In genomic region chr11:70387564-70387963, GRCh38 we compare ENCODE assay signal across 31 cellular contexts. TPM values are rescaled to one million over a fixed set of nuclear protein-coding genes. Genes with fewer than 3 reads are reported as not detected.
"Had no signal": no experiment of that assay in that cellular context is flagged by ENCODE, and none has a peak within 500 bp of the region (broad histone marks: within the 10 kb centered on the region; RNA-seq: fewer than 3 reads in every experiment).

No MANE protein-coding gene starts in this region.

- H3K9me3 Mint-ChIP-seq: activated CD4-positive, alpha-beta memory T cell treated with anti-CD3 and anti-CD28 coated beads for 36 hours; activated CD4-positive, alpha-beta T cell treated with anti-CD3 and anti-CD28 coated beads, Interleukin-2, amount 10 ng/mL, durations not matched to agents 24 days and 14 days; activated naive CD4-positive, alpha-beta T cell treated with anti-CD3 and anti-CD28 coated beads, Interleukin-2, amount 50 U/mL, for 24 hours; activated T-helper 1 cell treated with anti-CD3 and anti-CD28 coated beads, Interleukin-12 subunit alpha, Interleukin-12 subunit beta, Interleukin-2, Interleukin-4 antibody, amounts not matched to agents 30 ng/mL and 10 ng/mL and 1 ng/mL, durations not matched to agents 14 hours and 24 hours and 36 hours; activated T-helper 2 cell treated with anti-CD3 and anti-CD28 coated beads, Interferon-gamma antibody, Interleukin-2, Interleukin-4, amounts not matched to agents 10 μg/mL and 5 μg/mL and 100 μg/mL, durations not matched to agents 14 hours and 24 hours and 36 hours; T-helper 2 cell treated with Interferon-gamma antibody and Interleukin-4, amounts not matched to agents 5 μg/mL and 100 μg/mL, for 36 hours had no signal

- H3K4me1 Mint-ChIP-seq: activated CD4-positive, alpha-beta T cell treated with anti-CD3 and anti-CD28 coated beads for 36 hours; activated CD4-positive, alpha-beta T cell treated with anti-CD3 and anti-CD28 coated beads, Interleukin-2, amount 10 ng/mL, durations not matched to agents 24 days and 14 days; activated CD8-positive, alpha-beta memory T cell treated with anti-CD3 and anti-CD28 coated beads, Interleukin-2, amount 10 ng/mL, durations not matched to agents 7 days and 5 days; activated naive CD4-positive, alpha-beta T cell treated with anti-CD3 and anti-CD28 coated beads, Interleukin-2, amount 50 U/mL, for 24 hours; activated naive CD8-positive, alpha-beta T cell treated with anti-CD3 and anti-CD28 coated beads, Interleukin-2, amount 10 ng/mL, durations not matched to agents 7 days and 5 days; T-helper 17 cell had no signal

- H3K36me3 ChIP-seq: colonic mucosa had no signal

- ATAC-seq: activated CD4-positive, alpha-beta T cell treated with anti-CD3 and anti-CD28 coated beads for 36 hours; activated CD8-positive, alpha-beta memory T cell treated with anti-CD3 and anti-CD28 coated beads, Interleukin-2, amount 10 ng/mL, durations not matched to agents 7 days and 5 days; activated CD8-positive, alpha-beta T cell treated with anti-CD3 and anti-CD28 coated beads, Interleukin-2, amount 10 ng/mL, durations not matched to agents 7 days and 5 days; gastroesophageal sphincter; T-helper 17 cell had no signal

- H3K27ac Mint-ChIP-seq: activated CD4-positive, alpha-beta memory T cell treated with anti-CD3 and anti-CD28 coated beads for 36 hours; activated CD4-positive, alpha-beta T cell treated with anti-CD3 and anti-CD28 coated beads for 36 hours; activated CD4-positive, alpha-beta T cell treated with anti-CD3 and anti-CD28 coated beads, Interleukin-2, amount 10 ng/mL, durations not matched to agents 24 days and 14 days; activated CD8-positive, alpha-beta memory T cell treated with anti-CD3 and anti-CD28 coated beads, Interleukin-2, amount 10 ng/mL, durations not matched to agents 7 days and 5 days; activated CD8-positive, alpha-beta T cell treated with anti-CD3 and anti-CD28 coated beads, Interleukin-2, amount 10 ng/mL, durations not matched to agents 7 days and 5 days; activated naive CD4-positive, alpha-beta T cell treated with anti-CD3 and anti-CD28 coated beads for 36 hours; activated naive CD4-positive, alpha-beta T cell treated with anti-CD3 and anti-CD28 coated beads, Interleukin-2, amount 50 U/mL, for 24 hours; activated naive CD8-positive, alpha-beta T cell treated with anti-CD3 and anti-CD28 coated beads, Interleukin-2, amount 10 ng/mL, durations not matched to agents 7 days and 5 days; activated T-helper 1 cell treated with anti-CD3 and anti-CD28 coated beads, Interleukin-12 subunit alpha, Interleukin-12 subunit beta, Interleukin-2, Interleukin-4 antibody, amounts not matched to agents 30 ng/mL and 10 ng/mL and 1 ng/mL, durations not matched to agents 14 hours and 24 hours and 36 hours; activated T-helper 2 cell treated with anti-CD3 and anti-CD28 coated beads, Interferon-gamma antibody, Interleukin-2, Interleukin-4, amounts not matched to agents 10 μg/mL and 5 μg/mL and 100 μg/mL, durations not matched to agents 14 hours and 24 hours and 36 hours; T-helper 17 cell; T-helper 2 cell treated with Interferon-gamma antibody and Interleukin-4, amounts not matched to agents 5 μg/mL and 100 μg/mL, for 36 hours had no signal

- H3K4me1 ChIP-seq: colonic mucosa had no signal

- H3K4me3 Mint-ChIP-seq: activated CD4-positive, alpha-beta memory T cell treated with anti-CD3 and anti-CD28 coated beads for 36 hours; activated CD4-positive, alpha-beta T cell treated with anti-CD3 and anti-CD28 coated beads for 36 hours; activated CD4-positive, alpha-beta T cell treated with anti-CD3 and anti-CD28 coated beads, Interleukin-2, amount 10 ng/mL, durations not matched to agents 24 days and 14 days; activated CD8-positive, alpha-beta memory T cell treated with anti-CD3 and anti-CD28 coated beads, Interleukin-2, amount 10 ng/mL, durations not matched to agents 7 days and 5 days; activated CD8-positive, alpha-beta T cell treated with anti-CD3 and anti-CD28 coated beads, Interleukin-2, amount 10 ng/mL, durations not matched to agents 7 days and 5 days; activated naive CD4-positive, alpha-beta T cell treated with anti-CD3 and anti-CD28 coated beads for 36 hours; activated naive CD4-positive, alpha-beta T cell treated with anti-CD3 and anti-CD28 coated beads, Interleukin-2, amount 50 U/mL, for 24 hours; activated naive CD8-positive, alpha-beta T cell treated with anti-CD3 and anti-CD28 coated beads, Interleukin-2, amount 10 ng/mL, durations not matched to agents 7 days and 5 days; activated T-helper 1 cell treated with anti-CD3 and anti-CD28 coated beads, Interleukin-12 subunit alpha, Interleukin-12 subunit beta, Interleukin-2, Interleukin-4 antibody, amounts not matched to agents 30 ng/mL and 10 ng/mL and 1 ng/mL, durations not matched to agents 14 hours and 24 hours and 36 hours; T-helper 17 cell; T-helper 2 cell treated with Interferon-gamma antibody and Interleukin-4, amounts not matched to agents 5 μg/mL and 100 μg/mL, for 36 hours had no signal

- DNase-seq: activated CD4-positive, alpha-beta memory T cell treated with anti-CD3 and anti-CD28 coated beads for 36 hours; activated CD4-positive, alpha-beta T cell treated with anti-CD3 and anti-CD28 coated beads for 36 hours; activated CD4-positive, alpha-beta T cell treated with anti-CD3 and anti-CD28 coated beads, Interleukin-2, amount 10 ng/mL, durations not matched to agents 24 days and 14 days; activated CD4-positive, CD25-positive, alpha-beta regulatory T cell; activated CD4-positive, CD25-positive, alpha-beta regulatory T cell treated with anti-CD3 and anti-CD28 coated beads, Interleukin-2, amount 50 U/mL, for 72 hours; activated CD8-positive, alpha-beta memory T cell treated with anti-CD3 and anti-CD28 coated beads, Interleukin-2, amount 10 ng/mL, durations not matched to agents 7 days and 5 days; activated CD8-positive, alpha-beta memory T cell treated with anti-CD3 and anti-CD28 coated beads, Interleukin-2, amount 50 U/mL, for 4 hours; activated CD8-positive, alpha-beta T cell treated with anti-CD3 and anti-CD28 coated beads, Interleukin-2, amount 10 ng/mL, durations not matched to agents 7 days and 5 days; activated naive CD4-positive, alpha-beta T cell treated with anti-CD3 and anti-CD28 coated beads for 36 hours; activated naive CD8-positive, alpha-beta T cell treated with anti-CD3 and anti-CD28 coated beads, Interleukin-2, amount 10 ng/mL, durations not matched to agents 7 days and 5 days; activated T-cell treated with anti-CD3 and anti-CD28 coated beads, Interleukin-2, amount 50 U/mL, for 1 hour; activated T-cell treated with anti-CD3 and anti-CD28 coated beads, Interleukin-2, amount 50 U/mL, for 48 hours; amniotic stem cell; anterior cingulate cortex; brain microvascular endothelial cell; caudate nucleus; colonic mucosa; effector CD8-positive, alpha-beta T cell; esophagus squamous epithelium; foreskin melanocyte; head of caudate nucleus; T-helper 1 cell; T-helper 17 cell; T1000; WERI-Rb-1 had no signal

- H3K27me3 Mint-ChIP-seq: activated CD4-positive, alpha-beta T cell treated with anti-CD3 and anti-CD28 coated beads for 36 hours; activated naive CD4-positive, alpha-beta T cell treated with anti-CD3 and anti-CD28 coated beads, Interleukin-2, amount 50 U/mL, for 24 hours; T-helper 17 cell had no signal

- H3K27me3 ChIP-seq: brain microvascular endothelial cell, colonic mucosa, esophagus squamous epithelium, gastroesophageal sphincter had no signal

- H3K9me3 ChIP-seq: colonic mucosa, esophagus squamous epithelium, gastroesophageal sphincter had no signal

- H3K27ac ChIP-seq: brain microvascular endothelial cell, colonic mucosa, epithelial cell of prostate, esophagus squamous epithelium, gastroesophageal sphincter, WERI-Rb-1 had no signal

- H3K4me3 ChIP-seq: colonic mucosa, esophagus squamous epithelium, gastroesophageal sphincter had no signal

RNA-seq across cellular contexts. Expression of gene CTTN, which starts 10.8 kb away (rescaled TPM):
- total RNA-seq: activated CD8-positive, alpha-beta T cell treated with anti-CD3 and anti-CD28 coated beads, Interleukin-2, amount 10 ng/mL, durations not matched to agents 7 days and 5 days had no signal
